19 cellular contexts compared by ENCODE assay signal in the genomic region with DNA sequence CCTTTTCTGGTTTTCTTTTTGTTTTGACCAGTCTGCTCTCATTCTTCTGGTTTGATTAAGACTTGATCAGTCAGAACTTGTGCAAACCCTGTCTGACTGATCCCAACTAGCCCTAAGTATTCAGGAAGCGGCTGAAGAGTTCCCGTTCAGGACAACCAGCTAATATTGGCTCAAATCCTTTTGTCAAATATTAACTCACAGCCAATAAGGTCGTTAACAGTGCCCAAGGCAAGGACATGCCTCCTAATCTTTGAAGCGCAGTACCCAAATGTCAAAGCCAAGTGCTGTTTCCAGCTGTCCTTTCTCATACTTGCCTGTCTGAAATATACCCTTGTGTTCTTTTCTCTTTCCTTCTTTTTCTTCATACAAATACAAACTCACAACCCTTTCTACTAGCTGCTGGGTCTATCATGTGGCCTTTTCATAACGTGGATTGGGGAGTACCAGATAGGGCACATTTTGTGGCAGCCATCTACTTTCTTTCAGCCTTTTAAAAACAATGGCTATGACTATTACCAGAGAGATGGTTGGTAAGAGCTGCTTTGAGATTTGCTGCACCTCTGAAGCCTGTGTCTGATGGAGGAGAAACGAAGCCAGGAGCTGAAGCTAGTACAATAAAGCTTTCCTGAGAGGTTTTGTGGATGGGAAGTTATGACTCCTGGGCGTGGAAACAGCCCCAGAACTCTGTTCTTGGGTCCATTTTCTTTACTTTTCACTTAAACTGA.
A peak's percentile ranks its signal among the peaks of the same experiment; 100 is the strongest.
DNase-seq lines count a peak whose midpoint lies in the region; ATAC-seq and TF ChIP-seq lines count a peak whose summit lies in the region.
"Had no signal": no experiment of that assay in that cellular context is flagged by ENCODE, and none has a peak within 500 bp of the region (broad histone marks: within the 10 kb centered on the region; RNA-seq: fewer than 3 reads in every experiment).

No MANE protein-coding gene starts in this region.

- no peak overlapping the region for H3K4me3 Mint-ChIP-seq in stimulated activated memory B cell treated with anti-CD40 and anti-IgM and Interleukin-4, amounts not matched to agents 10 μg/mL and 1 μg/mL and 100 μg/mL, for 72 hours
- H3K4me3 Mint-ChIP-seq in activated T-cell treated with anti-CD3 and anti-CD28 coated beads, Interleukin-2, amount 50 U/mL, for 72 hours, result no peak overlapping the region
- H3K4me3 Mint-ChIP-seq: T-helper 2 cell treated with Interferon-gamma antibody and Interleukin-4, amounts not matched to agents 5 μg/mL and 100 μg/mL, for 36 hours had no signal

- H3K9me3 Mint-ChIP-seq in stimulated activated memory B cell treated with anti-CD40 and anti-IgM and Interleukin-4, amounts not matched to agents 10 μg/mL and 1 μg/mL and 100 μg/mL, for 72 hours, result no peaks in the 10 kb centered on the region
- H3K9me3 Mint-ChIP-seq in activated T-cell treated with anti-CD3 and anti-CD28 coated beads, Interleukin-2, amount 50 U/mL, for 72 hours, result peaks cover 0 to 2% of the 10 kb centered on the region in 2 donors
- H3K9me3 Mint-ChIP-seq: T-helper 2 cell treated with Interferon-gamma antibody and Interleukin-4, amounts not matched to agents 5 μg/mL and 100 μg/mL, for 36 hours had no signal

- no peaks in the 10 kb centered on the region for H3K36me3 Mint-ChIP-seq in stimulated activated memory B cell treated with anti-CD40 and anti-IgM and Interleukin-4, amounts not matched to agents 10 μg/mL and 1 μg/mL and 100 μg/mL, for 72 hours
- no peaks in the 10 kb centered on the region for H3K36me3 Mint-ChIP-seq in activated T-cell treated with anti-CD3 and anti-CD28 coated beads, Interleukin-2, amount 50 U/mL, for 72 hours (ENCODE audit: insufficient read depth in 2 of 2)

- no peaks in the 10 kb centered on the region for H3K36me3 ChIP-seq in cardiac muscle cell
- H3K36me3 ChIP-seq in right lobe of liver, result no peaks in the 10 kb centered on the region
- H3K36me3 ChIP-seq in upper lobe of right lung, result no peaks in the 10 kb centered on the region
- H3K36me3 ChIP-seq: neutrophil had no signal

- peaks cover 41% of the 10 kb centered on the region for H3K4me1 ChIP-seq in cardiac muscle cell (ENCODE audit: low read depth)
- peaks cover 0 to 23% (median 9%) of the 10 kb centered on the region in 4 donors for H3K4me1 ChIP-seq in right lobe of liver
- H3K4me1 ChIP-seq in upper lobe of right lung, result no peaks in the 10 kb centered on the region

- no peak overlapping the region for H3K4me3 ChIP-seq in cardiac muscle cell
- H3K4me3 ChIP-seq in right lobe of liver, result no peak overlapping the region
- no peak overlapping the region for H3K4me3 ChIP-seq in upper lobe of right lung
- H3K4me3 ChIP-seq: lung had no signal

- ATAC-seq in right lobe of liver (peak; percentile 93 to 98 (median 96)), upper lobe of right lung (peak; percentile 45)
- no peak for ATAC-seq in stimulated activated memory B cell treated with anti-CD40 and anti-IgM and Interleukin-4, amounts not matched to agents 10 μg/mL and 1 μg/mL and 100 μg/mL, for 72 hours
- ATAC-seq in activated T-cell treated with anti-CD3 and anti-CD28 coated beads, Interleukin-2, amount 50 U/mL, for 72 hours (replicated peaks in 1 of 2), result no peak

- no peaks in the 10 kb centered on the region for H3K27me3 ChIP-seq in cardiac muscle cell
- no peaks in the 10 kb centered on the region for H3K27me3 ChIP-seq in right lobe of liver
- H3K27me3 ChIP-seq in upper lobe of right lung, result no peaks in the 10 kb centered on the region
- H3K27me3 ChIP-seq: neutrophil had no signal

- TF ChIP-seq CTCF in cardiac muscle cell (IDR thresholded peaks at IDR 0.05; ENCODE audit: low read depth, low read length) (no peak), right lobe of liver (IDR thresholded peaks at IDR 0.05) (no peak), upper lobe of right lung (IDR thresholded peaks at IDR 0.05) (no peak)

- H3K9me3 ChIP-seq in cardiac muscle cell (ENCODE audit: low read depth) (no peaks in the 10 kb centered on the region), right lobe of liver (no peaks in the 10 kb centered on the region), upper lobe of right lung (no peaks in the 10 kb centered on the region)
- H3K9me3 ChIP-seq: neutrophil had no signal

- DNase-seq in NCI-H82 (lab: John Stamatoyannopoulos, UW) (peak; percentile 8), NCI-H82 treated with DMSO at 0.1 percent for 48 hours (lab: John Stamatoyannopoulos, UW; ENCODE audit: unreplicated experiment) (no peak), cardiac muscle cell (ENCODE audit: low read depth in 1 of 2, low spot score in 1 of 2) (peak in 1 of 2 donors; percentile 65), right lobe of liver (peak in 1 of 3 donors; percentile 59), upper lobe of right lung (no peak), hypothalamus (lab: John Stamatoyannopoulos, UW) (no peak)
- DNase-seq in activated T-cell treated with anti-CD3 and anti-CD28 coated beads, Interleukin-2, amount 50 U/mL, for 72 hours, result no peak
- DNase-seq: 8988T; activated CD8-positive, alpha-beta memory T cell treated with anti-CD3 and anti-CD28 coated beads, Interleukin-2, amount 50 U/mL, for 48 hours; activated naive CD4-positive, alpha-beta T cell treated with Interleukin-2 at 50 U/mL for 16 hours; hippocampal formation; NCI-H1105; NCI-H2171 treated with DMSO at 0.1 percent for 48 hours; SHP77 treated with DMSO at 0.1 percent for 48 hours; stimulated activated CD4-positive, alpha-beta T cell treated with anti-CD3 and anti-CD28 coated beads, Interleukin-4, amount 100 ng/mL, for 24 hours had no signal

- H3K4me1 Mint-ChIP-seq in stimulated activated memory B cell treated with anti-CD40 and anti-IgM and Interleukin-4, amounts not matched to agents 10 μg/mL and 1 μg/mL and 100 μg/mL, for 72 hours, result peaks cover 9% of the 10 kb centered on the region
- no peaks in the 10 kb centered on the region for H3K4me1 Mint-ChIP-seq in activated T-cell treated with anti-CD3 and anti-CD28 coated beads, Interleukin-2, amount 50 U/mL, for 72 hours (ENCODE audit: low read depth)

- intact Hi-C loops in right lobe of liver (cut with DNase I), result no loop called here
- intact Hi-C loops in upper lobe of right lung (cut with DNase I), result no loop called here

- H3K27me3 Mint-ChIP-seq in stimulated activated memory B cell treated with anti-CD40 and anti-IgM and Interleukin-4, amounts not matched to agents 10 μg/mL and 1 μg/mL and 100 μg/mL, for 72 hours, result no peaks in the 10 kb centered on the region
- no peaks in the 10 kb centered on the region for H3K27me3 Mint-ChIP-seq in activated T-cell treated with anti-CD3 and anti-CD28 coated beads, Interleukin-2, amount 50 U/mL, for 72 hours (ENCODE audit: low read depth)

- H3K27ac Mint-ChIP-seq in stimulated activated memory B cell treated with anti-CD40 and anti-IgM and Interleukin-4, amounts not matched to agents 10 μg/mL and 1 μg/mL and 100 μg/mL, for 72 hours, result no peak overlapping the region
- no peak overlapping the region for H3K27ac Mint-ChIP-seq in activated T-cell treated with anti-CD3 and anti-CD28 coated beads, Interleukin-2, amount 50 U/mL, for 72 hours
- H3K27ac Mint-ChIP-seq: T-helper 2 cell treated with Interferon-gamma antibody and Interleukin-4, amounts not matched to agents 5 μg/mL and 100 μg/mL, for 36 hours had no signal

- H3K27ac ChIP-seq in cardiac muscle cell (peak overlapping the region; percentile 64), right lobe of liver (peak overlapping the region; percentile 3 to 24 (median 4)), upper lobe of right lung (no peak overlapping the region)
- H3K27ac ChIP-seq: neutrophil had no signal

- WGBS in right lobe of liver (ENCODE audit: insufficient coverage, low coverage, low lambda C conversion rate, missing lambda C conversion rate), result 37% methylated on average over 7 of the region's 7 CpGs

- TF ChIP-seq POLR2A in right lobe of liver (IDR thresholded peaks at IDR 0.05), result no peak

Comparison
In these comparisons a context has a peak if more than half of its experiments do, and no peak if none do; other contexts are left out.
1. ATAC-seq: peak in right lobe of liver (4 of 4) and upper lobe of right lung (single experiment); none in stimulated activated memory B cell treated with anti-CD40 and anti-IgM and Interleukin-4, amounts not matched to agents 10 μg/mL and 1 μg/mL and 100 μg/mL, for 72 hours (single experiment) and activated T-cell treated with anti-CD3 and anti-CD28 coated beads, Interleukin-2, amount 50 U/mL, for 72 hours (0 of 2).